In genomic region chr6:97406633-97407032, GRCh38 we compare ENCODE assay signal across 23 cellular contexts.
DNase-seq lines count a peak whose midpoint lies in the region; ATAC-seq, FAIRE-seq and TF ChIP-seq lines count a peak whose summit lies in the region.
"Had no signal": no experiment of that assay in that cellular context is flagged by ENCODE, and none has a peak within 500 bp of the region (broad histone marks: within the 10 kb centered on the region; RNA-seq: fewer than 3 reads in every experiment).

No MANE protein-coding gene starts in this region.

- no peak overlapping the region for H2BK12ac ChIP-seq in H1 (ENCODE audit: low read depth, low read length)

- no peak for FAIRE-seq in HepG2 (lab: Jason Lieb, UNC)
- no peak for FAIRE-seq in H1 (lab: Jason Lieb, UNC)
- FAIRE-seq: GM12878, GM19239, H54 had no signal

- H3K14ac ChIP-seq in IMR-90 (replicated peaks; ENCODE audit: low read depth, low read length) = no peak overlapping the region
- H3K14ac ChIP-seq in H1 (ENCODE audit: insufficient read length) = no peak overlapping the region

- TF ChIP-seq RAD21 in HepG2 (CRISPR knock-in tag; IDR thresholded peaks at IDR 0.05) (no peak), IMR-90 (IDR thresholded peaks at IDR 0.05; ENCODE audit: low read length) (no peak), H1 (IDR thresholded peaks at IDR 0.05 in 1 of 2, conservative IDR thresholded peaks at IDR 0.05 in 1 of 2; ENCODE audit: low read depth in 2 of 2, low read length in 2 of 2) (no peak)

- H3K4me1 ChIP-seq in HepG2 (ENCODE audit: insufficient read depth, low read length) = no peaks in the 10 kb centered on the region
- H3K4me1 ChIP-seq in right lobe of liver = no peaks in the 10 kb centered on the region
- H3K4me1 ChIP-seq in IMR-90 (ENCODE audit: control insufficient read depth, insufficient read depth, low read length) = no peaks in the 10 kb centered on the region
- peaks cover 0 to 2% (median 0%) of the 10 kb centered on the region in 4 experiments; a peak in 1 of 7 replicates for H3K4me1 ChIP-seq in H1 (replicated peaks in 1 of 4; ENCODE audit: control insufficient read depth in 3 of 4, insufficient read depth in 4 of 4, low read length in 3 of 4)
- H3K4me1 ChIP-seq in tibial nerve = peaks cover 0 to 2% (median 0%) of the 10 kb centered on the region in 4 donors
- H3K4me1 ChIP-seq: BE2C had no signal

- H3K36me3 Mint-ChIP-seq in activated T-cell treated with anti-CD3 and anti-CD28 coated beads, Interleukin-2, amount 50 U/mL, for 4 hours (ENCODE audit: insufficient read depth) = no peaks in the 10 kb centered on the region
- H3K36me3 Mint-ChIP-seq: CD4-positive, CD25-positive, alpha-beta regulatory T cell; CD8-positive, alpha-beta memory T cell had no signal

- no peaks in the 10 kb centered on the region for H4K20me1 ChIP-seq in HepG2 (ENCODE audit: insufficient read depth, low read length)
- H4K20me1 ChIP-seq in IMR-90 (ENCODE audit: insufficient read depth, low read length) = no peaks in the 10 kb centered on the region
- no peaks in the 10 kb centered on the region for H4K20me1 ChIP-seq in H1 (replicated peaks in 1 of 2; ENCODE audit: control insufficient read depth in 1 of 2, insufficient read depth in 2 of 2, low read length in 2 of 2)

- H2AK5ac ChIP-seq in IMR-90 (ENCODE audit: low read depth, low read length) = no peak overlapping the region
- no peak overlapping the region for H2AK5ac ChIP-seq in H1 (ENCODE audit: low read depth, low read length)

- H3K18ac ChIP-seq in IMR-90 (ENCODE audit: low read depth, low read length) = no peak overlapping the region
- H3K18ac ChIP-seq in H1 (ENCODE audit: extremely low read depth, low read length) = no peak overlapping the region

- dilution Hi-C loops in IMR-90 (cut with HindIII; ENCODE audit: low sequenced_read_pairs, unreplicated experiment) = no loop called here

- H2BK20ac ChIP-seq in IMR-90 (ENCODE audit: low read depth, low read length) = no peak overlapping the region
- H2BK20ac ChIP-seq in H1 (ENCODE audit: low read length) = no peak overlapping the region

- H3K9me3 ChIP-seq in HepG2 (ENCODE audit: low read length) (no peaks in the 10 kb centered on the region), right lobe of liver (no peaks in the 10 kb centered on the region), IMR-90 (ENCODE audit: control insufficient read depth, insufficient read depth, low read length) (no peaks in the 10 kb centered on the region), H1 (ENCODE audit: insufficient read depth in 2 of 2, low read depth in 1 of 2, low read length in 1 of 2) (no peaks in the 10 kb centered on the region), tibial nerve (peaks cover 0 to 4% (median 0%) of the 10 kb centered on the region in 4 donors)
- H3K9me3 ChIP-seq: BE2C had no signal

- no peak overlapping the region for H3K4me2 ChIP-seq in HepG2 (ENCODE audit: low read depth, low read length)
- H3K4me2 ChIP-seq in IMR-90 (ENCODE audit: low read depth, low read length) = no peak overlapping the region
- no peak overlapping the region for H3K4me2 ChIP-seq in H1 (ENCODE audit: insufficient read depth in 1 of 2, low read depth in 2 of 2, low read length in 2 of 2)

- no peak for TF ChIP-seq CTCF in HepG2 (CRISPR knock-in tag; IDR thresholded peaks at IDR 0.05)
- TF ChIP-seq CTCF in right lobe of liver (IDR thresholded peaks at IDR 0.05) = no peak
- no peak for TF ChIP-seq CTCF in IMR-90 (conservative IDR thresholded peaks at IDR 0.05; ENCODE audit: low read depth, low read length)
- TF ChIP-seq CTCF in H1 (IDR thresholded peaks at IDR 0.05; ENCODE audit: control extremely low read depth in 1 of 3, insufficient read depth in 1 of 3, low read depth in 1 of 3, low read length in 3 of 3) = no peak
- no peak for TF ChIP-seq CTCF in tibial nerve (IDR thresholded peaks at IDR 0.05)

- H3K4me1 Mint-ChIP-seq in activated T-cell treated with anti-CD3 and anti-CD28 coated beads, Interleukin-2, amount 50 U/mL, for 4 hours (ENCODE audit: low read depth) = no peaks in the 10 kb centered on the region
- H3K4me1 Mint-ChIP-seq: CD4-positive, CD25-positive, alpha-beta regulatory T cell; CD8-positive, alpha-beta memory T cell had no signal

- no peak overlapping the region for H4K5ac ChIP-seq in IMR-90 (ENCODE audit: low read depth, low read length)
- no peak overlapping the region for H4K5ac ChIP-seq in H1 (ENCODE audit: insufficient read length, low read depth, low read length)

- H3K36me3 ChIP-seq in HepG2 (replicated peaks in 1 of 2; ENCODE audit: control insufficient read depth in 1 of 2, insufficient read depth in 2 of 2, low read length in 2 of 2) (no peaks in the 10 kb centered on the region), right lobe of liver (no peaks in the 10 kb centered on the region), IMR-90 (ENCODE audit: control insufficient read depth, insufficient read depth, low read length) (no peaks in the 10 kb centered on the region), H1 (ENCODE audit: control insufficient read depth in 2 of 4, insufficient read depth in 4 of 4, low read length in 3 of 4) (no peaks in the 10 kb centered on the region), tibial nerve (no peaks in the 10 kb centered on the region)
- H3K36me3 ChIP-seq: BE2C had no signal

- in situ Hi-C loops in HepG2 (cut with HindIII; ENCODE audit: extremely low pct_ligation_motif_present, low pct_unique_long_range_greater_than_20kb) (no loop called here), IMR-90 (cut with MboI; ENCODE audit: low sequenced_read_pairs) (no loop called here)

- H3K23ac ChIP-seq in IMR-90 (ENCODE audit: low read depth, low read length) = no peak overlapping the region
- no peak overlapping the region for H3K23ac ChIP-seq in H1 (ENCODE audit: insufficient read length)

- H3K9ac ChIP-seq in HepG2 (ENCODE audit: insufficient read depth, low read depth, low read length) (no peak overlapping the region), IMR-90 (ENCODE audit: low read depth, low read length) (no peak overlapping the region), H1 (replicated peaks in 1 of 4; ENCODE audit: extremely low read depth in 1 of 4, low read depth in 3 of 4, low read length in 3 of 4) (no peak overlapping the region)

- H2BK5ac ChIP-seq in IMR-90 (ENCODE audit: low read depth, low read length, poor library complexity, severe bottlenecking) (no peak overlapping the region), H1 (ENCODE audit: low read depth, low read length) (no peak overlapping the region)

- TF ChIP-seq EP300 in HepG2 (IDR thresholded peaks at IDR 0.05; ENCODE audit: low read depth in 2 of 2, low read length in 2 of 2) (no peak), HepG2 (CRISPR knock-in tag; IDR thresholded peaks at IDR 0.05; ENCODE audit: borderline replicate concordance) (no peak), H1 (IDR thresholded peaks at IDR 0.05; ENCODE audit: borderline replicate concordance in 1 of 2, low read depth in 2 of 2, low read length in 2 of 2) (no peak), tibial nerve (IDR thresholded peaks at IDR 0.05) (no peak)

- H3K27me3 ChIP-seq in HepG2 (ENCODE audit: control insufficient read depth in 1 of 2, insufficient read depth in 2 of 2, low read length in 2 of 2) (no peaks in the 10 kb centered on the region), right lobe of liver (no peaks in the 10 kb centered on the region), IMR-90 (ENCODE audit: control insufficient read depth, insufficient read depth, low read length) (no peaks in the 10 kb centered on the region), H1 (replicated peaks in 1 of 4; ENCODE audit: control insufficient read depth in 3 of 4, extremely low read depth in 1 of 4, insufficient read depth in 3 of 4, low read length in 3 of 4) (no peaks in the 10 kb centered on the region), tibial nerve (no peaks in the 10 kb centered on the region)
- H3K27me3 ChIP-seq: BE2C had no signal

- H2AFZ ChIP-seq in HepG2 (ENCODE audit: low read length) (no peak overlapping the region), IMR-90 (replicated peaks; ENCODE audit: low read length, poor library complexity) (no peak overlapping the region), H1 (ENCODE audit: low read length) (no peak overlapping the region)

- no peaks in the 10 kb centered on the region for H3K9me1 ChIP-seq in IMR-90 (ENCODE audit: insufficient read depth, low read length)

- no peak overlapping the region for H4K8ac ChIP-seq in IMR-90 (ENCODE audit: low read depth in 2 of 2, low read length in 2 of 2)
- no peak overlapping the region for H4K8ac ChIP-seq in H1 (ENCODE audit: extremely low read depth, insufficient read depth, low read length)

- ATAC-seq in HepG2 (no peak), right lobe of liver (no peak), IMR-90 (ENCODE audit: low read depth) (no peak), HG03135 (IDR thresholded peaks at IDR 0.05; ENCODE audit: unreplicated experiment) (no peak)
- no peak for ATAC-seq in activated T-cell treated with anti-CD3 and anti-CD28 coated beads, Interleukin-2, amount 50 U/mL, for 4 hours
- ATAC-seq: GM12878 had no signal

- H3K4ac ChIP-seq in IMR-90 (ENCODE audit: low read depth, low read length) (no peak overlapping the region), H1 (replicated peaks; ENCODE audit: insufficient read length, low read depth, low read length) (no peak overlapping the region)

- TF ChIP-seq POLR2A in HepG2 (IDR thresholded peaks at IDR 0.05; ENCODE audit: insufficient read depth in 1 of 2, low read depth in 2 of 2, low read length in 2 of 2) = no peak
- no peak for TF ChIP-seq POLR2A in right lobe of liver (IDR thresholded peaks at IDR 0.05)
- TF ChIP-seq POLR2A in IMR-90 (IDR thresholded peaks at IDR 0.05; ENCODE audit: low read depth, low read length) = no peak
- no peak for TF ChIP-seq POLR2A in H1 (IDR thresholded peaks at IDR 0.05; ENCODE audit: control extremely low read depth in 1 of 2, low read depth in 2 of 2, low read length in 2 of 2)
- no peak for TF ChIP-seq POLR2A in tibial nerve (IDR thresholded peaks at IDR 0.05)

- no peaks in the 10 kb centered on the region for H3K23me2 ChIP-seq in H1 (ENCODE audit: low read depth, low read length)

- CTCF ChIA-PET in HepG2 (lab: Yijun Ruan, JAX; ENCODE audit: low intra/inter-chr PET ratio, low total read pairs) = no interaction called here
- CTCF ChIA-PET in IMR-90 (lab: Yijun Ruan, JAX) = interaction anchor here (0.8 kb wide), 1 partner anchor 217 kb away, joined by 3 read pairs; no protein-coding TSS in a partner anchor
- CTCF ChIA-PET in H1 (lab: Charles Lee; ENCODE audit: partially characterized antibody) = interaction anchor here (0.7 to 1.4 kb wide), 3 partner anchors 8 to 223 kb away, joined by 3 to 4 read pairs (median 3); no protein-coding TSS in a partner anchor

- no peak overlapping the region for H3K4me3 ChIP-seq in HepG2 (replicated peaks in 1 of 3; ENCODE audit: insufficient read depth in 1 of 3, low read depth in 2 of 3, low read length in 3 of 3)
- no peak overlapping the region for H3K4me3 ChIP-seq in right lobe of liver
- no peak overlapping the region for H3K4me3 ChIP-seq in IMR-90 (ENCODE audit: insufficient read depth, low read depth, low read length)
- H3K4me3 ChIP-seq in H1 (ENCODE audit: extremely low read depth in 1 of 4, insufficient read depth in 2 of 4, low read depth in 3 of 4, low read length in 4 of 4) = no peak overlapping the region
- no peak overlapping the region for H3K4me3 ChIP-seq in tibial nerve
- H3K4me3 ChIP-seq: GM12878 had no signal

- no peaks in the 10 kb centered on the region for H3K9me3 Mint-ChIP-seq in activated T-cell treated with anti-CD3 and anti-CD28 coated beads, Interleukin-2, amount 50 U/mL, for 4 hours
- H3K9me3 Mint-ChIP-seq: CD4-positive, CD25-positive, alpha-beta regulatory T cell; CD8-positive, alpha-beta memory T cell had no signal

- H3K56ac ChIP-seq in IMR-90 (ENCODE audit: extremely low read depth, insufficient read depth, low read length) (no peak overlapping the region), H1 (replicated peaks; ENCODE audit: insufficient read length, low read depth, low read length) (no peak overlapping the region)

- POLR2A ChIA-PET in HepG2 (lab: Yijun Ruan, JAX) = no interaction called here
- POLR2A ChIA-PET in IMR-90 (lab: Charles Lee; ENCODE audit: unreplicated experiment) = no interaction called here
- POLR2A ChIA-PET in H1 (lab: Charles Lee; ENCODE audit: partially characterized antibody) = no interaction called here

- no peaks in the 10 kb centered on the region for H3K79me1 ChIP-seq in IMR-90 (ENCODE audit: low read depth in 1 of 2, low read length in 2 of 2)
- H3K79me1 ChIP-seq in H1 (ENCODE audit: low read depth, low read length) = no peaks in the 10 kb centered on the region

- H3K27me3 Mint-ChIP-seq in activated T-cell treated with anti-CD3 and anti-CD28 coated beads, Interleukin-2, amount 50 U/mL, for 4 hours (ENCODE audit: low read depth) = peaks cover 1% of the 10 kb centered on the region
- H3K27me3 Mint-ChIP-seq: CD4-positive, CD25-positive, alpha-beta regulatory T cell had no signal

- H3K27ac ChIP-seq in HepG2 (ENCODE audit: extremely low read length, insufficient read depth, low read length) (no peak overlapping the region), right lobe of liver (no peak overlapping the region), IMR-90 (ENCODE audit: insufficient read depth, low read length) (no peak overlapping the region), H1 (ENCODE audit: low read depth, low read length) (no peak overlapping the region), tibial nerve (no peak overlapping the region)

- WGBS in HepG2 (ENCODE audit: low lambda C conversion rate) = 2% methylated on average over 1 of the region's 1 CpG
- 49% methylated on average over 1 of the region's 1 CpG for WGBS in right lobe of liver (ENCODE audit: insufficient coverage, low coverage, low lambda C conversion rate, missing lambda C conversion rate)
- no CpG with 5 or more reads among the region's 1 CpG for whole genome bisulfite sequencing in IMR-90 (ENCODE audit: extremely low coverage in 2 of 2, insufficient read length in 1 of 2), 2 experiments
- 85% methylated on average over 1 of the region's 1 CpG; no CpG with 5 or more reads in 1 of the 2 experiments for WGBS in H1 (ENCODE audit: extremely low coverage in 1 of 2, insufficient coverage in 1 of 2, insufficient read length in 1 of 2, insufficient replicate concordance in 2 of 2, low coverage in 1 of 2, low lambda C conversion rate in 2 of 2, missing lambda C conversion rate in 1 of 2), 2 experiments
- 87 to 90% methylated on average over 1 of the region's 1 CpG for WGBS in tibial nerve, 2 donors

- H4K91ac ChIP-seq in IMR-90 (ENCODE audit: insufficient read depth, low read depth, low read length) (no peak overlapping the region), H1 (replicated peaks; ENCODE audit: insufficient read length, low read length) (no peak overlapping the region)

- H2BK120ac ChIP-seq in IMR-90 (ENCODE audit: low read depth, low read length) (no peak overlapping the region), H1 (replicated peaks; ENCODE audit: low read depth, low read length) (no peak overlapping the region)

- H2BK15ac ChIP-seq in IMR-90 (ENCODE audit: low read depth, low read length) = no peak overlapping the region
- H2BK15ac ChIP-seq in H1 (ENCODE audit: low read length) = no peak overlapping the region

- no peak for DNase-seq in HepG2 (ENCODE audit: low spot score)
- DNase-seq in right lobe of liver = no peak
- no peak for DNase-seq in IMR-90
- no peak for DNase-seq in H1 (ENCODE audit: low read depth in 1 of 2, low spot score in 2 of 2)
- no peak for DNase-seq in tibial nerve (ENCODE audit: low spot score in 2 of 2)
- no peak for DNase-seq in NCI-H1694 (lab: John Stamatoyannopoulos, UW)
- DNase-seq in activated T-cell treated with anti-CD3 and anti-CD28 coated beads, Interleukin-2, amount 50 U/mL, for 4 hours = no peak
- DNase-seq: 8988T; ACHN; BE2C; C1 segment of cervical spinal cord; CD4-positive, CD25-positive, alpha-beta regulatory T cell; CD8-positive, alpha-beta memory T cell; COR-L47; DMS 273 treated with DMSO at 0.1 percent for 48 hours; DMS53; DND-41; EL; HCEC 1CT had no signal

- BruUV-seq in HepG2 (replicated peaks; lab: Mats Ljungman, UMichigan) = no TSS peak
- BruUV-seq in IMR-90 (replicated peaks; lab: Mats Ljungman, UMichigan) = no TSS peak

- intact Hi-C loops in HepG2 (cut with micrococcal nuclease; ENCODE audit: unreplicated experiment) (no loop called here), right lobe of liver (cut with DNase I) (no loop called here), IMR-90 (cut with micrococcal nuclease) (no loop called here)

- H3K4me3 Mint-ChIP-seq in activated T-cell treated with anti-CD3 and anti-CD28 coated beads, Interleukin-2, amount 50 U/mL, for 4 hours = no peak overlapping the region
- H3K4me3 Mint-ChIP-seq: CD4-positive, CD25-positive, alpha-beta regulatory T cell; CD8-positive, alpha-beta memory T cell had no signal

- no peak overlapping the region for H2AK9ac ChIP-seq in IMR-90 (replicated peaks; ENCODE audit: low read depth, low read length, poor library complexity)

- no peaks in the 10 kb centered on the region for H3K79me2 ChIP-seq in HepG2 (ENCODE audit: insufficient read depth, low read length)
- no peaks in the 10 kb centered on the region for H3K79me2 ChIP-seq in H1 (ENCODE audit: control insufficient read depth in 1 of 2, insufficient read depth in 2 of 2, low read length in 2 of 2)

Comparison
In these comparisons a context has a peak if more than half of its experiments do, and no peak if none do; other contexts are left out.
1. Of the 41 proteins assayed by ChIP-seq in both HepG2 and H1: peak only in HepG2: none; only in H1: none; in both: MAFK; in neither: 40.